In genomic region chr1:155251566-155251965, GRCh38 we compare ENCODE assay signal across 31 cellular contexts. TPM values are rescaled to one million over a fixed set of nuclear protein-coding genes. Genes with fewer than 3 reads are reported as not detected.
DNase-seq lines count a peak whose midpoint lies in the region; ATAC-seq and TF ChIP-seq lines count a peak whose summit lies in the region.
"Had no signal": no experiment of that assay in that cellular context is flagged by ENCODE, and none has a peak within 500 bp of the region (broad histone marks: within the 10 kb centered on the region; RNA-seq: fewer than 3 reads in every experiment).

No MANE protein-coding gene starts in this region.

- no peaks in the 10 kb centered on the region for H3K9me3 Mint-ChIP-seq in MCF 10A (ENCODE audit: unreplicated experiment)
- H3K9me3 Mint-ChIP-seq: activated CD4-positive, alpha-beta T cell treated with anti-CD3 and anti-CD28 coated beads, Interleukin-2, amount 10 ng/mL, durations not matched to agents 7 days and 5 days; activated naive CD4-positive, alpha-beta T cell treated with anti-CD3 and anti-CD28 coated beads, Interleukin-2, amount 50 U/mL, for 72 hours; activated T-helper 2 cell treated with anti-CD3 and anti-CD28 coated beads, Interferon-gamma antibody, Interleukin-2, Interleukin-4, amounts not matched to agents 10 μg/mL and 5 μg/mL and 100 μg/mL, durations not matched to agents 14 hours and 24 hours and 36 hours; memory B cell; naive B cell; stimulated activated naive CD8-positive, alpha-beta T cell treated with anti-CD3 and anti-CD28 coated beads, Interleukin-15, amount 100 ng/mL, for 72 hours; T-helper 2 cell treated with Interferon-gamma antibody and Interleukin-4, amounts not matched to agents 5 μg/mL and 100 μg/mL, for 36 hours had no signal

- ATAC-seq in gastroesophageal sphincter = no peak

- dilution Hi-C loops in mammary epithelial cell (cut with HindIII; ENCODE audit: low sequenced_read_pairs) = no loop called here

- POLR2A ChIA-PET in MCF 10A (lab: Yijun Ruan, JAX) = interaction anchor here (0.6 to 7.5 kb wide), 12 partner anchors 10 to 399 kb away, joined by 3 to 45 read pairs (median 4); partner anchors contain the start of genes CLK2, MTX1 and SCAMP3

- H3K9me3 ChIP-seq in mammary epithelial cell (replicated peaks; ENCODE audit: insufficient read depth, low read length) = no peaks in the 10 kb centered on the region
- H3K9me3 ChIP-seq in NT2/D1 (ENCODE audit: insufficient read depth, low read length) = no peaks in the 10 kb centered on the region
- H3K9me3 ChIP-seq in gastroesophageal sphincter = no peaks in the 10 kb centered on the region
- H3K9me3 ChIP-seq in stomach smooth muscle (ENCODE audit: control insufficient read depth in 2 of 2, low read length in 2 of 2) = no peaks in the 10 kb centered on the region
- H3K9me3 ChIP-seq: A549, BE2C, Caco-2, heart left ventricle, MG63, pancreas, right atrium auricular region, transverse colon had no signal

- peaks cover 6% of the 10 kb centered on the region for H3K36me3 Mint-ChIP-seq in MCF 10A (ENCODE audit: insufficient read depth, unreplicated experiment)
- H3K36me3 Mint-ChIP-seq: memory B cell, naive B cell had no signal

- DNase-seq in MCF 10A (ENCODE audit: unreplicated experiment) (no peak), mammary epithelial cell (no peak), NT2/D1 (ENCODE audit: low read depth, low spot score) (no peak), DMS 273 treated with DMSO at 0.1 percent for 48 hours (lab: John Stamatoyannopoulos, UW) (no peak), anterior cingulate cortex (lab: John Stamatoyannopoulos, UW) (no peak), HuH-7 (ENCODE audit: low spot score) (no peak)
- DNase-seq: activated CD4-positive, alpha-beta T cell treated with anti-CD3 and anti-CD28 coated beads, Interleukin-2, amount 10 ng/mL, durations not matched to agents 7 days and 5 days; BE2C; Caco-2; HCEC 1CT; heart left ventricle; MG63; naive B cell; NCI-H1417; NCI-H2081; NCI-H345; NCI-H774; stimulated activated CD4-positive, alpha-beta T cell treated with anti-CD3 and anti-CD28 coated beads, Interleukin-15, amount 100 ng/mL, for 24 hours; stimulated activated naive CD8-positive, alpha-beta T cell treated with anti-CD3 and anti-CD28 coated beads, Interleukin-15, amount 100 ng/mL, for 72 hours; transverse colon had no signal

- H3K9ac ChIP-seq in mammary epithelial cell (ENCODE audit: insufficient read depth, low read length) (no peak overlapping the region), NT2/D1 (ENCODE audit: insufficient read length, low read depth) (peak overlapping the region; percentile 1), stomach smooth muscle (ENCODE audit: low read length in 2 of 2) (no peak overlapping the region)

- CTCF ChIA-PET in MCF 10A (lab: Yijun Ruan, JAX) = interaction anchor here (0.6 to 10.0 kb wide), 63 partner anchors 8 to 953 kb away, joined by 3 to 238 read pairs (median 5); partner anchors contain the start of genes CLK2, FDPS, HCN3 and KRTCAP2
- CTCF ChIA-PET in mammary epithelial cell (lab: Charles Lee; ENCODE audit: low non-redundant PET) = no interaction called here

- H3K27ac ChIP-seq in mammary epithelial cell (ENCODE audit: insufficient read depth, low read depth, low read length) = no peak overlapping the region
- H3K27ac ChIP-seq in gastroesophageal sphincter = peak overlapping the region in 3 of 4 donors; percentile 11 to 70 (median 45)
- peak overlapping the region; percentile 41 for H3K27ac ChIP-seq in stomach smooth muscle (ENCODE audit: low read length)
- H3K27ac ChIP-seq: epithelial cell of prostate, pancreas had no signal

- intact Hi-C loops in MCF 10A (cut with micrococcal nuclease) (loop anchor here (2.0 kb wide), 1 partner anchor 71 kb away; no protein-coding TSS in a partner anchor), mammary epithelial cell (cut with micrococcal nuclease) (loop anchor here (2.0 to 5.0 kb wide), 2 partner anchors 57 to 251 kb away; partner anchors contain the start of gene FDPS)

- peaks cover 32% of the 10 kb centered on the region for H3K4me1 ChIP-seq in mammary epithelial cell (ENCODE audit: insufficient read depth, low read length)
- H3K4me1 ChIP-seq in NT2/D1 (ENCODE audit: insufficient read depth, insufficient read length) = peaks cover 28% of the 10 kb centered on the region
- H3K4me1 ChIP-seq in gastroesophageal sphincter = peaks cover 0 to 54% (median 24%) of the 10 kb centered on the region in 3 donors
- peaks cover 35% of the 10 kb centered on the region for H3K4me1 ChIP-seq in stomach smooth muscle (ENCODE audit: control insufficient read depth, insufficient read depth, low read length)

- no peak overlapping the region for H3K4me3 Mint-ChIP-seq in MCF 10A (ENCODE audit: unreplicated experiment)

- no peak for TF ChIP-seq CTCF in MCF 10A (IDR thresholded peaks at IDR 0.05; ENCODE audit: unreplicated experiment)
- no peak for TF ChIP-seq CTCF in mammary epithelial cell (conservative IDR thresholded peaks at IDR 0.05 in 1 of 2, IDR thresholded peaks at IDR 0.05 in 1 of 2; ENCODE audit: extremely low read depth in 1 of 2, insufficient read depth in 1 of 2, low read depth in 1 of 2, low read length in 2 of 2)
- no peak for TF ChIP-seq CTCF in gastroesophageal sphincter (IDR thresholded peaks at IDR 0.05)

- no peaks in the 10 kb centered on the region for H3K27me3 ChIP-seq in mammary epithelial cell (ENCODE audit: insufficient read depth, low read length)
- no peaks in the 10 kb centered on the region for H3K27me3 ChIP-seq in NT2/D1 (ENCODE audit: insufficient read depth, insufficient read length)
- H3K27me3 ChIP-seq in gastroesophageal sphincter = no peaks in the 10 kb centered on the region
- H3K27me3 ChIP-seq in stomach smooth muscle (ENCODE audit: control insufficient read depth in 1 of 2, insufficient read depth in 2 of 2, low read length in 2 of 2) = no peaks in the 10 kb centered on the region
- H3K27me3 ChIP-seq: BE2C, heart left ventricle, MG63, pancreas, right atrium auricular region, transverse colon had no signal

- H3K36me3 ChIP-seq in mammary epithelial cell (ENCODE audit: insufficient read depth, low read length) = no peaks in the 10 kb centered on the region
- H3K36me3 ChIP-seq in NT2/D1 (ENCODE audit: insufficient read depth, insufficient read length, low read length) = peaks cover 44% of the 10 kb centered on the region
- H3K36me3 ChIP-seq in gastroesophageal sphincter = peaks cover 0 to 26% of the 10 kb centered on the region in 2 donors
- H3K36me3 ChIP-seq in stomach smooth muscle (ENCODE audit: control insufficient read depth in 2 of 2, insufficient read depth in 2 of 2, low read length in 2 of 2) = peaks cover 9 to 13% of the 10 kb centered on the region in 2 donors
- H3K36me3 ChIP-seq: BE2C, pancreas, transverse colon had no signal

- no peak overlapping the region for H3K4me2 ChIP-seq in mammary epithelial cell (ENCODE audit: insufficient read depth, low read depth, low read length)
- H3K4me2 ChIP-seq: A549 had no signal

- in situ Hi-C loops in mammary epithelial cell (cut with MboI; ENCODE audit: low sequenced_read_pairs in 2 of 2) = no loop called here

- peak overlapping the region; percentile 44 for H3K27ac Mint-ChIP-seq in MCF 10A (ENCODE audit: low read depth, unreplicated experiment)
- H3K27ac Mint-ChIP-seq: activated CD4-positive, alpha-beta T cell treated with anti-CD3 and anti-CD28 coated beads, Interleukin-2, amount 10 ng/mL, durations not matched to agents 7 days and 5 days; activated T-helper 2 cell treated with anti-CD3 and anti-CD28 coated beads, Interferon-gamma antibody, Interleukin-2, Interleukin-4, amounts not matched to agents 10 μg/mL and 5 μg/mL and 100 μg/mL, durations not matched to agents 14 hours and 24 hours and 36 hours; memory B cell; stimulated activated naive CD8-positive, alpha-beta T cell treated with anti-CD3 and anti-CD28 coated beads, Interleukin-15, amount 100 ng/mL, for 72 hours had no signal

- H2AFZ ChIP-seq in mammary epithelial cell (ENCODE audit: low read depth, low read length) = no peak overlapping the region

- H3K79me2 ChIP-seq in mammary epithelial cell (ENCODE audit: insufficient read depth, low read length) = peaks cover 18% of the 10 kb centered on the region

- 51% methylated on average over 2 of the region's 7 CpGs for WGBS in mammary epithelial cell (ENCODE audit: low coverage, missing lambda C conversion rate)
- 40 to 58% methylated on average over 1 to 2 of the region's 7 CpGs for WGBS in gastroesophageal sphincter (ENCODE audit: low coverage in 1 of 2), 2 donors

- H4K20me1 ChIP-seq in mammary epithelial cell (ENCODE audit: insufficient read depth, low read length) = no peaks in the 10 kb centered on the region

- no peaks in the 10 kb centered on the region for H3K27me3 Mint-ChIP-seq in MCF 10A (ENCODE audit: insufficient read depth, unreplicated experiment)
- H3K27me3 Mint-ChIP-seq: activated CD4-positive, alpha-beta T cell treated with anti-CD3 and anti-CD28 coated beads, Interleukin-2, amount 10 ng/mL, durations not matched to agents 7 days and 5 days; memory B cell; naive B cell; stimulated activated naive CD8-positive, alpha-beta T cell treated with anti-CD3 and anti-CD28 coated beads, Interleukin-15, amount 100 ng/mL, for 72 hours had no signal

- TF ChIP-seq POLR2A in gastroesophageal sphincter (IDR thresholded peaks at IDR 0.05) = no peak

- H3K4me3 ChIP-seq in mammary epithelial cell (replicated peaks in 1 of 3; ENCODE audit: insufficient read depth in 1 of 3, low read depth in 2 of 3, low read length in 3 of 3) (no peak overlapping the region), NT2/D1 (ENCODE audit: insufficient read length, low read depth) (no peak overlapping the region), gastroesophageal sphincter (no peak overlapping the region), stomach smooth muscle (ENCODE audit: low read length in 2 of 2) (no peak overlapping the region)
- H3K4me3 ChIP-seq: A549, GM12878, MG63, pancreas, transverse colon had no signal

- BruUV-seq in MCF 10A (replicated peaks; lab: Mats Ljungman, UMichigan) (no TSS peak), mammary epithelial cell (replicated peaks; lab: Mats Ljungman, UMichigan) (no TSS peak)

- H3K4me1 Mint-ChIP-seq in MCF 10A (ENCODE audit: insufficient read depth, unreplicated experiment) = peaks cover 24% of the 10 kb centered on the region

- no peak for TF ChIP-seq EP300 in gastroesophageal sphincter (IDR thresholded peaks at IDR 0.05)

RNA-seq across cellular contexts. Expression of gene ENTREP3, which starts 3.7 kb away (rescaled TPM):
- total RNA-seq in MCF 10A (2022) (32.3 and 37.1 TPM in 2 replicates), mammary epithelial cell (10 to 100 TPM; 10.0 to 66.1 TPM), gastroesophageal sphincter (10 to 100 TPM; 11.4 to 35.3 (median 22.1) TPM)
- polyA plus RNA-seq in mammary epithelial cell = 18.4 TPM
- 73.9 TPM for polyA minus RNA-seq in mammary epithelial cell

RNA-seq across cellular contexts. Expression of gene SCAMP3, which starts 10.6 kb away (rescaled TPM):
- total RNA-seq in MCF 10A (2022) = 80.6 and 88.1 TPM in 2 replicates
- total RNA-seq in mammary epithelial cell = 10 to 100 TPM; 36.7 to 57.7 TPM
- polyA plus RNA-seq in mammary epithelial cell = 90.5 TPM
- 75.5 TPM for polyA minus RNA-seq in mammary epithelial cell
- total RNA-seq in gastroesophageal sphincter = 10 to 100 TPM; 28.1 to 44.4 (median 36.8) TPM

RNA-seq across cellular contexts. Expression of gene CLK2, which starts 21.7 kb away (rescaled TPM):
- total RNA-seq in MCF 10A (2022) (78.6 and 82.3 TPM in 2 replicates), mammary epithelial cell (10 to 100 TPM; 21.5 to 41.5 TPM), gastroesophageal sphincter (10 to 100 TPM; 14.4 to 51.4 (median 32.9) TPM)
- 36.1 TPM for polyA plus RNA-seq in mammary epithelial cell
- polyA minus RNA-seq in mammary epithelial cell = 93.7 TPM

RNA-seq across cellular contexts. Expression of gene HCN3, which starts 25.7 kb away (rescaled TPM):
- total RNA-seq in MCF 10A (2022) (2.5 and 4.3 TPM in 2 replicates), mammary epithelial cell (1 to 10 TPM; 1.3 to 4.8 TPM), gastroesophageal sphincter (1 to 10 TPM in 3 of 4 donors, under 1 TPM in 1; 0.47 to 2.2 (median 1.6) TPM)
- polyA plus RNA-seq in mammary epithelial cell = 3.0 TPM
- polyA minus RNA-seq in mammary epithelial cell = 10.3 TPM

RNA-seq across cellular contexts. Expression of gene MTX1, which starts 43.1 kb away (rescaled TPM):
- total RNA-seq in MCF 10A (2022) (64.6 and 67.4 TPM in 2 replicates), mammary epithelial cell (10 to 100 TPM; 34.2 to 49.3 TPM), gastroesophageal sphincter (10 to 100 TPM; 28.3 to 36.0 (median 32.6) TPM)
- 82.0 TPM for polyA plus RNA-seq in mammary epithelial cell
- polyA minus RNA-seq in mammary epithelial cell = 31.0 TPM
